ENCODE assay signal across 1 cellular context in the genomic region with DNA sequence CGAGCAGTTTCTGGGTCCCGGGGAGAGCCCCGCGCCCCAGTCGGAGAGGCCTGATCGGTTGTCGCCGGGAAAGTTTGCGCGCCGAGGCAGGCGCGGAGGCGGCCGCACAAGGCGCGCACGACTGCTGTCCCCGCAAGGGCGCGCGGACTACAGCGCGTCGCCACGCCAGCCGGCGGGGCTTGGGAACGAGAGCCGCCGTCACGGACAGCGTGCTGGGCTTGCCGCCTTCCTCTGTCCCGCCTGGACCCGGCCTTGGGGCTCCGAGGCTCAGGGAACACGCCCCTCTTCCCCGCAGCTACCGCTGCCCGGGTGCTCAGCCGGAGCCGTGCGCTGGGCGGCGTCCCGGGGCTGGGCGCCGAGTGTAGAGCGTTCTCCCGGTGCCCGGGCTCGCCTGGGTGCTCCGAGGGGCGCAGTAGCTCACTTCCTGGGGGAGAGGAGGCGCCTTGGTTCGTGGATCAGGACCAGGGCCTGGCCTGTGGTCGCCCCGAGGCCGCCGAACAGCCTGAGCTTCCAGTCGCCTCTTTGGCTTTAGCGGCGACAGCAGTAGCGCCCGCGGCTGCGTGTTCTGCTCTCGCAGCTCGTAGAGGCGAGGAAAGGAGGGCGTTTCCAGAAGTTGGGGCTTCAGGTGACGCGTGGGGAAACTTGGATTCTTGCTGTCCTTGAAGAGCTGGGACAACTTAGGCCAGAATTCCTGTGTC.
TF ChIP-seq lines count a peak whose summit lies in the region.

No MANE protein-coding gene starts in this region.

TF ChIP-seq in HepG2, 621 proteins besides CTCF, POLR2A, EP300 and RAD21 (continued from another document and continues in another):
- TF ChIP-seq, protein P1, sequence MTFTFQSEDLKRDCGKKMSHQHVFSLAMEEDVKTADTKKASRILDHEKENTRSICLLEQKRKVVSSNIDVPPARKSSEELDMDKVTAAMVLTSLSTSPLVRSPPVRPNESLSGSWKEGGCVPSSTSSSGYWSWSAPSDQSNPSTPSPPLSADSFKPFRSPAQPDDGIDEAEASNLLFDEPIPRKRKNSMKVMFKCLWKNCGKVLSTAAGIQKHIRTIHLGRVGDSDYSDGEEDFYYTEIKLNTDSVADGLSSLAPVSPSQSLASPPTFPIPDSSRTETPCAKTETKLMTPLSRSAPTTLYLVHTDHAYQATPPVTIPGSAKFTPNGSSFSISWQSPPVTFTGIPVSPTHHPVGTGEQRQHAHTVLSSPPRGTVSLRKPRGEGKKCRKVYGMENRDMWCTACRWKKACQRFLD (CRISPR knock-in tag; IDR thresholded peaks at IDR 0.05; ENCODE audit: borderline replicate concordance): no peak
- no peak for TF ChIP-seq ZNF337 (CRISPR knock-in tag; IDR thresholded peaks at IDR 0.05; ENCODE audit: borderline replicate concordance, low read depth)
- no peak for TF ChIP-seq NFE2L1 (CRISPR knock-in tag; IDR thresholded peaks at IDR 0.05; ENCODE audit: borderline replicate concordance)
- TF ChIP-seq, protein P2, sequence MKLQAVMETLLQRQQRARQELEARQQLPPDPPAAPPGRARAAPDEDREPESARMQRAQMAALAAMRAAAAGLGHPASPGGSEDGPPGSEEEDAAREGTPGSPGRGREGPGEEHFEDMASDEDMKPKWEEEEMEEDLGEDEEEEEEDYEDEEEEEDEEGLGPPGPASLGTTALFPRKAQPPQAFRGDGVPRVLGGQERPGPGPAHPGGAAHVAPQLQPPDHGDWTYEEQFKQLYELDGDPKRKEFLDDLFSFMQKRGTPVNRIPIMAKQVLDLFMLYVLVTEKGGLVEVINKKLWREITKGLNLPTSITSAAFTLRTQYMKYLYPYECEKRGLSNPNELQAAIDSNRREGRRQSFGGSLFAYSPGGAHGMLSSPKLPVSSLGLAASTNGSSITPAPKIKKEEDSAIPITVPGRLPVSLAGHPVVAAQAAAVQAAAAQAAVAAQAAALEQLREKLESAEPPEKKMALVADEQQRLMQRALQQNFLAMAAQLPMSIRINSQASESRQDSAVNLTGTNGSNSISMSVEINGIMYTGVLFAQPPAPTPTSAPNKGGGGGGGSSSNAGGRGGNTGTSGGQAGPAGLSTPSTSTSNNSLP (IDR thresholded peaks at IDR 0.05; ENCODE audit: low read depth, low read length): no peak
- TF ChIP-seq NFATC3 (CRISPR knock-in tag; IDR thresholded peaks at IDR 0.05): no peak
- TF ChIP-seq KDM4B (CRISPR knock-in tag; IDR thresholded peaks at IDR 0.05): no peak
- TF ChIP-seq, protein P3, sequence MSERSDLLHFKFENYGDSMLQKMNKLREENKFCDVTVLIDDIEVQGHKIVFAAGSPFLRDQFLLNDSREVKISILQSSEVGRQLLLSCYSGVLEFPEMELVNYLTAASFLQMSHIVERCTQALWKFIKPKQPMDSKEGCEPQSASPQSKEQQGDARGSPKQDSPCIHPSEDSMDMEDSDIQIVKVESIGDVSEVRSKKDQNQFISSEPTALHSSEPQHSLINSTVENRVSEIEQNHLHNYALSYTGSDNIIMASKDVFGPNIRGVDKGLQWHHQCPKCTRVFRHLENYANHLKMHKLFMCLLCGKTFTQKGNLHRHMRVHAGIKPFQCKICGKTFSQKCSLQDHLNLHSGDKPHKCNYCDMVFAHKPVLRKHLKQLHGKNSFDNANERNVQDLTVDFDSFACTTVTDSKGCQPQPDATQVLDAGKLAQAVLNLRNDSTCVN (CRISPR knock-in tag; IDR thresholded peaks at IDR 0.05; ENCODE audit: borderline replicate concordance): no peak
- TF ChIP-seq EHMT2 (IDR thresholded peaks at IDR 0.05; ENCODE audit: borderline replicate concordance, low read depth, low read length): no peak
- TF ChIP-seq ZNF160 (CRISPR knock-in tag; IDR thresholded peaks at IDR 0.05): no peak
- no peak for TF ChIP-seq ZSCAN25 (CRISPR knock-in tag; IDR thresholded peaks at IDR 0.05)
- no peak for TF ChIP-seq ZNF672 (CRISPR knock-in tag; IDR thresholded peaks at IDR 0.05)
- TF ChIP-seq NBN (conservative IDR thresholded peaks at IDR 0.05): no peak
- no peak for TF ChIP-seq SMAD9 (CRISPR knock-in tag; IDR thresholded peaks at IDR 0.05)
- TF ChIP-seq GLI4 (CRISPR knock-in tag; IDR thresholded peaks at IDR 0.05; ENCODE audit: borderline replicate concordance): no peak
- TF ChIP-seq SYNCRIP (IDR thresholded peaks at IDR 0.05; ENCODE audit: insufficient read depth, low read depth, low read length): no peak
- TF ChIP-seq ZNF383 (CRISPR knock-in tag; IDR thresholded peaks at IDR 0.05; ENCODE audit: borderline replicate concordance): no peak
- 0 out of 2 replicates have a peak, but pooled peaks have one; percentile 9 for TF ChIP-seq NFYB (CRISPR knock-in tag; IDR thresholded peaks at IDR 0.05)
- TF ChIP-seq FOSL1 (CRISPR knock-in tag; IDR thresholded peaks at IDR 0.05; ENCODE audit: borderline replicate concordance): no peak
- TF ChIP-seq, protein P4, sequence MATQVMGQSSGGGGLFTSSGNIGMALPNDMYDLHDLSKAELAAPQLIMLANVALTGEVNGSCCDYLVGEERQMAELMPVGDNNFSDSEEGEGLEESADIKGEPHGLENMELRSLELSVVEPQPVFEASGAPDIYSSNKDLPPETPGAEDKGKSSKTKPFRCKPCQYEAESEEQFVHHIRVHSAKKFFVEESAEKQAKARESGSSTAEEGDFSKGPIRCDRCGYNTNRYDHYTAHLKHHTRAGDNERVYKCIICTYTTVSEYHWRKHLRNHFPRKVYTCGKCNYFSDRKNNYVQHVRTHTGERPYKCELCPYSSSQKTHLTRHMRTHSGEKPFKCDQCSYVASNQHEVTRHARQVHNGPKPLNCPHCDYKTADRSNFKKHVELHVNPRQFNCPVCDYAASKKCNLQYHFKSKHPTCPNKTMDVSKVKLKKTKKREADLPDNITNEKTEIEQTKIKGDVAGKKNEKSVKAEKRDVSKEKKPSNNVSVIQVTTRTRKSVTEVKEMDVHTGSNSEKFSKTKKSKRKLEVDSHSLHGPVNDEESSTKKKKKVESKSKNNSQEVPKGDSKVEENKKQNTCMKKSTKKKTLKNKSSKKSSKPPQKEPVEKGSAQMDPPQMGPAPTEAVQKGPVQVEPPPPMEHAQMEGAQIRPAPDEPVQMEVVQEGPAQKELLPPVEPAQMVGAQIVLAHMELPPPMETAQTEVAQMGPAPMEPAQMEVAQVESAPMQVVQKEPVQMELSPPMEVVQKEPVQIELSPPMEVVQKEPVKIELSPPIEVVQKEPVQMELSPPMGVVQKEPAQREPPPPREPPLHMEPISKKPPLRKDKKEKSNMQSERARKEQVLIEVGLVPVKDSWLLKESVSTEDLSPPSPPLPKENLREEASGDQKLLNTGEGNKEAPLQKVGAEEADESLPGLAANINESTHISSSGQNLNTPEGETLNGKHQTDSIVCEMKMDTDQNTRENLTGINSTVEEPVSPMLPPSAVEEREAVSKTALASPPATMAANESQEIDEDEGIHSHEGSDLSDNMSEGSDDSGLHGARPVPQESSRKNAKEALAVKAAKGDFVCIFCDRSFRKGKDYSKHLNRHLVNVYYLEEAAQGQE (IDR thresholded peaks at IDR 0.05; ENCODE audit: borderline replicate concordance in 1 of 2, low read depth in 1 of 2, low read length in 2 of 2): no peak
- TF ChIP-seq SRSF1 (optimal IDR thresholded peaks at IDR 0.05; ENCODE audit: low read depth, low read length): no peak
- TF ChIP-seq NRL (CRISPR knock-in tag; IDR thresholded peaks at IDR 0.05; ENCODE audit: borderline replicate concordance): peak; percentile 66; the same call in 1 of the 2 replicates
- TF ChIP-seq, protein P5, sequence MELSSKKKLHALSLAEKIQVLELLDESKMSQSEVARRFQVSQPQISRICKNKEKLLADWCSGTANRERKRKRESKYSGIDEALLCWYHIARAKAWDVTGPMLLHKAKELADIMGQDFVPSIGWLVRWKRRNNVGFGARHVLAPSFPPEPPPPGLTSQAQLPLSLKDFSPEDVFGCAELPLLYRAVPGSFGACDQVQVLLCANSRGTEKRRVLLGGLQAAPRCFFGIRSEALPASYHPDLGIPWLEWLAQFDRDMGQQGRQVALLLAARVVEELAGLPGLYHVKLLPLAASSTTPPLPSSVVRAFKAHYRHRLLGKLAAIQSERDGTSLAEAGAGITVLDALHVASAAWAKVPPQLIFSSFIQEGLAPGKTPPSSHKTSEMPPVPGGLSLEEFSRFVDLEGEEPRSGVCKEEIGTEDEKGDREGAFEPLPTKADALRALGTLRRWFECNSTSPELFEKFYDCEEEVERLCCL (CRISPR knock-in tag; IDR thresholded peaks at IDR 0.05; ENCODE audit: borderline replicate concordance): no peak
- 0 out of 2 replicates have a peak, but pooled peaks have one; percentile 18 for TF ChIP-seq THAP11 (CRISPR knock-in tag; IDR thresholded peaks at IDR 0.05)
- no peak for TF ChIP-seq TEAD3 (CRISPR knock-in tag; optimal IDR thresholded peaks at IDR 0.05; ENCODE audit: borderline replicate concordance)
- TF ChIP-seq RBAK (CRISPR knock-in tag; IDR thresholded peaks at IDR 0.05): no peak
- TF ChIP-seq, protein P6, sequence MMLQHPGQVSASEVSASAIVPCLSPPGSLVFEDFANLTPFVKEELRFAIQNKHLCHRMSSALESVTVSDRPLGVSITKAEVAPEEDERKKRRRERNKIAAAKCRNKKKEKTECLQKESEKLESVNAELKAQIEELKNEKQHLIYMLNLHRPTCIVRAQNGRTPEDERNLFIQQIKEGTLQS (CRISPR knock-in tag; IDR thresholded peaks at IDR 0.05): peak; percentile 17; the same call in 1 of the 2 replicates
- TF ChIP-seq MAZ (IDR thresholded peaks at IDR 0.05; ENCODE audit: borderline replicate concordance, low read depth, low read length): no peak
- peak; percentile 84 for TF ChIP-seq MAZ (CRISPR knock-in tag; IDR thresholded peaks at IDR 0.05; ENCODE audit: low read depth)
- no peak; the same call in 1 of the 2 replicates for TF ChIP-seq ZNF446 (CRISPR knock-in tag; IDR thresholded peaks at IDR 0.05)
- TF ChIP-seq, protein P7, sequence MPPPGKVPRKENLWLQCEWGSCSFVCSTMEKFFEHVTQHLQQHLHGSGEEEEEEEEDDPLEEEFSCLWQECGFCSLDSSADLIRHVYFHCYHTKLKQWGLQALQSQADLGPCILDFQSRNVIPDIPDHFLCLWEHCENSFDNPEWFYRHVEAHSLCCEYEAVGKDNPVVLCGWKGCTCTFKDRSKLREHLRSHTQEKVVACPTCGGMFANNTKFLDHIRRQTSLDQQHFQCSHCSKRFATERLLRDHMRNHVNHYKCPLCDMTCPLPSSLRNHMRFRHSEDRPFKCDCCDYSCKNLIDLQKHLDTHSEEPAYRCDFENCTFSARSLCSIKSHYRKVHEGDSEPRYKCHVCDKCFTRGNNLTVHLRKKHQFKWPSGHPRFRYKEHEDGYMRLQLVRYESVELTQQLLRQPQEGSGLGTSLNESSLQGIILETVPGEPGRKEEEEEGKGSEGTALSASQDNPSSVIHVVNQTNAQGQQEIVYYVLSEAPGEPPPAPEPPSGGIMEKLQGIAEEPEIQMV (CRISPR knock-in tag; IDR thresholded peaks at IDR 0.05; ENCODE audit: low read depth): no peak
- no peak for TF ChIP-seq AHR (CRISPR knock-in tag; IDR thresholded peaks at IDR 0.05)
- TF ChIP-seq ZNF546 (CRISPR knock-in tag; conservative IDR thresholded peaks at IDR 0.05): peak; percentile 90
- no peak for TF ChIP-seq RCOR2 (CRISPR knock-in tag; IDR thresholded peaks at IDR 0.05)
- TF ChIP-seq, protein P8, sequence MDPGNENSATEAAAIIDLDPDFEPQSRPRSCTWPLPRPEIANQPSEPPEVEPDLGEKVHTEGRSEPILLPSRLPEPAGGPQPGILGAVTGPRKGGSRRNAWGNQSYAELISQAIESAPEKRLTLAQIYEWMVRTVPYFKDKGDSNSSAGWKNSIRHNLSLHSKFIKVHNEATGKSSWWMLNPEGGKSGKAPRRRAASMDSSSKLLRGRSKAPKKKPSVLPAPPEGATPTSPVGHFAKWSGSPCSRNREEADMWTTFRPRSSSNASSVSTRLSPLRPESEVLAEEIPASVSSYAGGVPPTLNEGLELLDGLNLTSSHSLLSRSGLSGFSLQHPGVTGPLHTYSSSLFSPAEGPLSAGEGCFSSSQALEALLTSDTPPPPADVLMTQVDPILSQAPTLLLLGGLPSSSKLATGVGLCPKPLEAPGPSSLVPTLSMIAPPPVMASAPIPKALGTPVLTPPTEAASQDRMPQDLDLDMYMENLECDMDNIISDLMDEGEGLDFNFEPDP (CRISPR knock-in tag; conservative IDR thresholded peaks at IDR 0.05): no peak
- TF ChIP-seq ZNF678 (CRISPR knock-in tag; IDR thresholded peaks at IDR 0.05): no peak
- TF ChIP-seq, protein P9, sequence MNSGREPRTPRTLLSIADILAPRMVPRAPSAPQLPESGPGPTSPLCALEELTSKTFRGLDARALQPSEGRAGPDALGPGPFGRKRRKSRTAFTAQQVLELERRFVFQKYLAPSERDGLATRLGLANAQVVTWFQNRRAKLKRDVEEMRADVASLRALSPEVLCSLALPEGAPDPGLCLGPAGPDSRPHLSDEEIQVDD (CRISPR knock-in tag; IDR thresholded peaks at IDR 0.05; ENCODE audit: borderline replicate concordance): no peak
- no peak for TF ChIP-seq KDM6A (CRISPR knock-in tag; IDR thresholded peaks at IDR 0.05; ENCODE audit: low read depth)
- TF ChIP-seq ZNF430 (CRISPR knock-in tag; IDR thresholded peaks at IDR 0.05): no peak
- TF ChIP-seq RFX3 (CRISPR knock-in tag; IDR thresholded peaks at IDR 0.05): no peak
- TF ChIP-seq GABPA (IDR thresholded peaks at IDR 0.05; ENCODE audit: low read depth, low read length): no peak
- no peak for TF ChIP-seq GABPA (CRISPR knock-in tag; IDR thresholded peaks at IDR 0.05; ENCODE audit: low read depth)
- no peak for TF ChIP-seq ZNF282 (IDR thresholded peaks at IDR 0.05; ENCODE audit: partially characterized antibody)
- TF ChIP-seq, protein P10, sequence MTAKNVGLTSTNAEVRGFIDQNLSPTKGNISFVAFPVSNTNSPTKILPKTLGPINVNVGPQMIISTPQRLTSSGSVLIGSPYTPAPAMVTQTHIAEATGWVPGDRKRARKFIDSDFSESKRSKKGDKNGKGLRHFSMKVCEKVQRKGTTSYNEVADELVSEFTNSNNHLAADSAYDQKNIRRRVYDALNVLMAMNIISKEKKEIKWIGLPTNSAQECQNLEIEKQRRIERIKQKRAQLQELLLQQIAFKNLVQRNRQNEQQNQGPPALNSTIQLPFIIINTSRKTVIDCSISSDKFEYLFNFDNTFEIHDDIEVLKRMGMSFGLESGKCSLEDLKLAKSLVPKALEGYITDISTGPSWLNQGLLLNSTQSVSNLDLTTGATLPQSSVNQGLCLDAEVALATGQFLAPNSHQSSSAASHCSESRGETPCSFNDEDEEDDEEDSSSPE (CRISPR knock-in tag; IDR thresholded peaks at IDR 0.05): peak; percentile 51; the same call in 1 of the 2 replicates
- peak; percentile 64 for TF ChIP-seq ZFY (CRISPR knock-in tag; IDR thresholded peaks at IDR 0.05)
- no peak for TF ChIP-seq MTF2 (CRISPR knock-in tag; IDR thresholded peaks at IDR 0.05; ENCODE audit: borderline replicate concordance)
- no peak for TF ChIP-seq ETV6 (CRISPR knock-in tag; conservative IDR thresholded peaks at IDR 0.05)
- TF ChIP-seq, protein P11, sequence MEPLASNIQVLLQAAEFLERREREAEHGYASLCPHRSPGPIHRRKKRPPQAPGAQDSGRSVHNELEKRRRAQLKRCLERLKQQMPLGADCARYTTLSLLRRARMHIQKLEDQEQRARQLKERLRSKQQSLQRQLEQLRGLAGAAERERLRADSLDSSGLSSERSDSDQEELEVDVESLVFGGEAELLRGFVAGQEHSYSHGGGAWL (CRISPR knock-in tag; IDR thresholded peaks at IDR 0.05): no peak
- TF ChIP-seq, protein P12, sequence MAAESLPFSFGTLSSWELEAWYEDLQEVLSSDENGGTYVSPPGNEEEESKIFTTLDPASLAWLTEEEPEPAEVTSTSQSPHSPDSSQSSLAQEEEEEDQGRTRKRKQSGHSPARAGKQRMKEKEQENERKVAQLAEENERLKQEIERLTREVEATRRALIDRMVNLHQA (CRISPR knock-in tag; IDR thresholded peaks at IDR 0.05): no peak
- no peak; the same call in 1 of the 2 replicates for TF ChIP-seq ZNF557 (CRISPR knock-in tag; IDR thresholded peaks at IDR 0.05)
- TF ChIP-seq ZNF724P (CRISPR knock-in tag; IDR thresholded peaks at IDR 0.05; ENCODE audit: borderline replicate concordance): no peak; the same call in 1 of the 2 replicates
